ENCODE assay signal across 6 cellular contexts in genomic region chr3:195365371-195365770, GRCh38.
"Had no signal": no experiment of that assay in that cellular context is flagged by ENCODE, and none has a peak within 500 bp of the region (broad histone marks: within the 10 kb centered on the region; RNA-seq: fewer than 3 reads in every experiment).

No MANE protein-coding gene starts in this region.

- H3K27ac ChIP-seq: HL-60 had no signal

- H2AFZ ChIP-seq: GM23338 had no signal

- DNase-seq: H9, HCEC 1CT, IMR-90 had no signal

- H3K4me3 ChIP-seq: GM23338, K562 had no signal

- H3K9me3 Mint-ChIP-seq: GM23338, H9 had no signal

- H3K27ac Mint-ChIP-seq: GM23338 had no signal

- ATAC-seq: GM23338, K562 had no signal

- H3K4me2 ChIP-seq: GM23338 had no signal

- H3K4me3 Mint-ChIP-seq: GM23338, H9 had no signal
